Comparison of ENCODE assay signal across 33 cellular contexts in genomic region chr22:41132555-41132954, GRCh38. TPM values are rescaled to one million over a fixed set of nuclear protein-coding genes. Genes with fewer than 3 reads are reported as not detected.
DNase-seq lines count a peak whose midpoint lies in the region; ATAC-seq, FAIRE-seq and TF ChIP-seq lines count a peak whose summit lies in the region.
"Had no signal": no experiment of that assay in that cellular context is flagged by ENCODE, and none has a peak within 500 bp of the region (broad histone marks: within the 10 kb centered on the region; RNA-seq: fewer than 3 reads in every experiment).

No MANE protein-coding gene starts in this region.

- H3K36me3 ChIP-seq in GM12878 (ENCODE audit: control insufficient read depth in 2 of 2, insufficient read depth in 2 of 2, low read length in 1 of 2) (peaks cover 25 to 35% of the 10 kb centered on the region in 2 experiments), osteoblast (ENCODE audit: insufficient read depth, low read length) (peaks cover 64% of the 10 kb centered on the region)

- no peak overlapping the region for H3K4me3 ChIP-seq in GM12878
- no peak overlapping the region for H3K4me3 ChIP-seq in osteoblast (ENCODE audit: insufficient read depth, low read length)
- H3K4me3 ChIP-seq: colonic mucosa, left lung, neural progenitor cell, smooth muscle cell, thoracic aorta had no signal

- H3K36me3 Mint-ChIP-seq in activated CD8-positive, alpha-beta T cell treated with anti-CD3 and anti-CD28 coated beads for 36 hours (ENCODE audit: low read depth), result peaks cover 51% of the 10 kb centered on the region
- H3K36me3 Mint-ChIP-seq in activated CD8-positive, alpha-beta T cell treated with anti-CD3 and anti-CD28 coated beads, Interleukin-2, amount 10 ng/mL, durations not matched to agents 7 days and 5 days (ENCODE audit: low read depth), result peaks cover 68% of the 10 kb centered on the region

- H3K4me2 ChIP-seq in GM12878 (ENCODE audit: control insufficient read depth, insufficient read depth), result no peak overlapping the region
- no peak overlapping the region for H3K4me2 ChIP-seq in osteoblast (ENCODE audit: insufficient read depth, low read length)
- H3K4me2 ChIP-seq: neural progenitor cell, smooth muscle cell had no signal

- BruUV-seq in GM12878 (replicated peaks; lab: Mats Ljungman, UMichigan), result no TSS peak

- POLR2A ChIA-PET in activated CD8-positive, alpha-beta T cell treated with anti-CD3 and anti-CD28 coated beads for 36 hours (lab: Charles Lee), result interaction anchor here (0.7 to 1.6 kb wide), 2 partner anchors 49 to 153 kb away, joined by 3 to 4 read pairs; partner anchors contain the start of gene RANGAP1
- POLR2A ChIA-PET in activated CD8-positive, alpha-beta T cell treated with anti-CD3 and anti-CD28 coated beads, Interleukin-2, amount 10 ng/mL, durations not matched to agents 7 days and 5 days (lab: Charles Lee), result no interaction called here
- POLR2A ChIA-PET in GM12878 (lab: Charles Lee), result interaction anchor here (0.6 kb wide), 2 partner anchors 31 to 103 kb away, joined by 3 to 5 read pairs; no protein-coding TSS in a partner anchor

- peak overlapping the region; percentile 34 for H3K27ac Mint-ChIP-seq in activated CD8-positive, alpha-beta T cell treated with anti-CD3 and anti-CD28 coated beads for 36 hours
- H3K27ac Mint-ChIP-seq in activated CD8-positive, alpha-beta T cell treated with anti-CD3 and anti-CD28 coated beads, Interleukin-2, amount 10 ng/mL, durations not matched to agents 7 days and 5 days, result no peak overlapping the region
- H3K27ac Mint-ChIP-seq: activated T-helper 2 cell treated with anti-CD3 and anti-CD28 coated beads, Interferon-gamma antibody, Interleukin-2, Interleukin-4, amounts not matched to agents 10 μg/mL and 5 μg/mL and 100 μg/mL, durations not matched to agents 14 hours and 24 hours and 36 hours; CD4-positive, alpha-beta T cell; neural progenitor cell had no signal

- SMC1A ChIA-PET in GM12878 (lab: Charles Lee; ENCODE audit: uncharacterized antibody, unreplicated experiment), result interaction anchor here (1.0 kb wide), 1 partner anchor 209 kb away, joined by 3 read pairs; no protein-coding TSS in a partner anchor

- in situ Hi-C loops in GM12878 (cut with MboI), result no loop called here
- in situ Hi-C loops in ACHN (cut with HindIII; ENCODE audit: low pct_ligation_motif_present, low pct_unique_long_range_greater_than_20kb, low sequenced_read_pairs), result no loop called here

- RAD21 ChIA-PET in GM12878 (lab: Charles Lee; ENCODE audit: unreplicated experiment), result interaction anchor here (0.7 to 1.7 kb wide), 2 partner anchors 210 to 211 kb away, joined by 3 to 10 read pairs; no protein-coding TSS in a partner anchor

- H3K9me3 ChIP-seq in GM12878 (replicated peaks; ENCODE audit: control insufficient read depth, insufficient read depth, low read length), result no peaks in the 10 kb centered on the region
- no peaks in the 10 kb centered on the region for H3K9me3 ChIP-seq in osteoblast (ENCODE audit: low read depth, low read length)
- H3K9me3 ChIP-seq: colonic mucosa, left lung, thoracic aorta had no signal

- H2AFZ ChIP-seq in GM12878 (ENCODE audit: control insufficient read depth, low read depth, low read length) (no peak overlapping the region), osteoblast (ENCODE audit: low read length) (no peak overlapping the region)
- H2AFZ ChIP-seq: neural progenitor cell had no signal

- H3K4me3 Mint-ChIP-seq in activated CD8-positive, alpha-beta T cell treated with anti-CD3 and anti-CD28 coated beads for 36 hours, result no peak overlapping the region
- H3K4me3 Mint-ChIP-seq in activated CD8-positive, alpha-beta T cell treated with anti-CD3 and anti-CD28 coated beads, Interleukin-2, amount 10 ng/mL, durations not matched to agents 7 days and 5 days, result no peak overlapping the region
- H3K4me3 Mint-ChIP-seq: activated naive CD8-positive, alpha-beta T cell treated with anti-CD3 and anti-CD28 coated beads, Interleukin-2, amount 10 ng/mL, durations not matched to agents 7 days and 5 days; CD4-positive, alpha-beta T cell; neural progenitor cell; stimulated activated naive CD8-positive, alpha-beta T cell treated with anti-CD3 and anti-CD28 coated beads, Interleukin-15, amount 100 ng/mL, for 72 hours had no signal

- H3K4me1 ChIP-seq in GM12878 (ENCODE audit: control insufficient read depth, insufficient read depth, low read length), result no peaks in the 10 kb centered on the region
- no peaks in the 10 kb centered on the region for H3K4me1 ChIP-seq in osteoblast (ENCODE audit: insufficient read depth, low read length)
- H3K4me1 ChIP-seq: colonic mucosa, neural progenitor cell had no signal

- WGBS in GM12878 (ENCODE audit: insufficient coverage, insufficient replicate concordance, low lambda C conversion rate, missing lambda C conversion rate), result 97% methylated on average over 2 of the region's 2 CpGs

- intact Hi-C loops in activated CD8-positive, alpha-beta T cell treated with anti-CD3 and anti-CD28 coated beads for 36 hours (cut with micrococcal nuclease), result no loop called here
- intact Hi-C loops in GM12878 (cut with micrococcal nuclease; ENCODE audit: unreplicated experiment), result no loop called here

- no peak overlapping the region for H3K9ac ChIP-seq in GM12878 (ENCODE audit: control insufficient read depth, insufficient read depth, low read length)
- H3K9ac ChIP-seq: neural progenitor cell had no signal

- TF ChIP-seq RAD21 in GM12878 (IDR thresholded peaks at IDR 0.05; ENCODE audit: insufficient read depth, low read depth, low read length), result no peak

- no peak for ATAC-seq in activated CD8-positive, alpha-beta T cell treated with anti-CD3 and anti-CD28 coated beads for 36 hours
- no peak for ATAC-seq in activated CD8-positive, alpha-beta T cell treated with anti-CD3 and anti-CD28 coated beads, Interleukin-2, amount 10 ng/mL, durations not matched to agents 7 days and 5 days
- ATAC-seq in GM12878, result no peak
- ATAC-seq: HCT116; left lung; right cardiac atrium; stimulated activated naive CD8-positive, alpha-beta T cell treated with anti-CD3 and anti-CD28 coated beads, Interleukin-15, amount 100 ng/mL, for 72 hours had no signal

- DNase-seq in activated CD8-positive, alpha-beta T cell treated with anti-CD3 and anti-CD28 coated beads for 36 hours, result no peak
- no peak for DNase-seq in activated CD8-positive, alpha-beta T cell treated with anti-CD3 and anti-CD28 coated beads, Interleukin-2, amount 10 ng/mL, durations not matched to agents 7 days and 5 days
- peak; percentile 20 for DNase-seq in HS-5 (ENCODE audit: low read depth)
- DNase-seq in GM12878 (ENCODE audit: low read depth, low spot score), result no peak
- DNase-seq in osteoblast (ENCODE audit: insufficient read length, low spot score, missing footprints), result peak; percentile 69
- no peak for DNase-seq in ACHN
- DNase-seq in activated CD8-positive, alpha-beta memory T cell treated with anti-CD3 and anti-CD28 coated beads for 24 hours, result no peak
- DNase-seq in GM19238 (ENCODE audit: insufficient read length, low spot score), result no peak
- DNase-seq: activated CD4-positive, alpha-beta T cell treated with anti-CD3 and anti-CD28 coated beads, Interleukin-2, amount 50 U/mL, for 48 hours; activated CD4-positive, CD25-positive, alpha-beta regulatory T cell treated with anti-CD3 and anti-CD28 coated beads, Interleukin-2, amount 50 U/mL, for 72 hours; activated CD8-positive, alpha-beta memory T cell treated with anti-CD3 and anti-CD28 coated beads, Interleukin-2, amount 50 U/mL, for 48 hours; activated naive CD8-positive, alpha-beta T cell treated with anti-CD3 and anti-CD28 coated beads, Interleukin-2, amount 10 ng/mL, durations not matched to agents 7 days and 5 days; CD4-positive, alpha-beta T cell; colonic mucosa; DND-41; effector CD4-positive, alpha-beta T cell; left lung; mesenchymal stem cell; NCI-H1417 treated with DMSO at 0.1 percent for 48 hours; NCI-H2081; NCI-H2227 treated with DMSO at 0.1 percent for 48 hours; NCI-H526; right cardiac atrium; stimulated activated naive CD8-positive, alpha-beta T cell treated with anti-CD3 and anti-CD28 coated beads, Interleukin-15, amount 100 ng/mL, for 72 hours; T-helper 2 cell had no signal

- H3K27me3 ChIP-seq in GM12878 (replicated peaks in 1 of 2; ENCODE audit: control insufficient read depth in 2 of 2, insufficient read depth in 2 of 2, low read length in 1 of 2), result no peaks in the 10 kb centered on the region
- H3K27me3 ChIP-seq in osteoblast (ENCODE audit: insufficient read depth, low read length), result no peaks in the 10 kb centered on the region
- H3K27me3 ChIP-seq: colonic mucosa, left lung, neural progenitor cell had no signal

- peaks cover 4% of the 10 kb centered on the region for H3K4me1 Mint-ChIP-seq in activated CD8-positive, alpha-beta T cell treated with anti-CD3 and anti-CD28 coated beads for 36 hours (ENCODE audit: low read depth)
- H3K4me1 Mint-ChIP-seq in activated CD8-positive, alpha-beta T cell treated with anti-CD3 and anti-CD28 coated beads, Interleukin-2, amount 10 ng/mL, durations not matched to agents 7 days and 5 days (ENCODE audit: low read depth), result no peaks in the 10 kb centered on the region
- H3K4me1 Mint-ChIP-seq: activated naive CD8-positive, alpha-beta T cell treated with anti-CD3 and anti-CD28 coated beads, Interleukin-2, amount 10 ng/mL, durations not matched to agents 7 days and 5 days; neural progenitor cell; stimulated activated naive CD8-positive, alpha-beta T cell treated with anti-CD3 and anti-CD28 coated beads, Interleukin-15, amount 100 ng/mL, for 72 hours had no signal

- H3K79me2 ChIP-seq in GM12878 (ENCODE audit: control insufficient read depth, insufficient read depth, low read length) (peaks cover 2% of the 10 kb centered on the region; the same call in 1 of the 2 replicates), osteoblast (ENCODE audit: insufficient read depth, low read length) (peaks cover 42% of the 10 kb centered on the region)

- H3K27me3 Mint-ChIP-seq in activated CD8-positive, alpha-beta T cell treated with anti-CD3 and anti-CD28 coated beads for 36 hours, result no peaks in the 10 kb centered on the region
- H3K27me3 Mint-ChIP-seq in activated CD8-positive, alpha-beta T cell treated with anti-CD3 and anti-CD28 coated beads, Interleukin-2, amount 10 ng/mL, durations not matched to agents 7 days and 5 days (ENCODE audit: low read depth), result no peaks in the 10 kb centered on the region
- H3K27me3 Mint-ChIP-seq: activated naive CD8-positive, alpha-beta T cell treated with anti-CD3 and anti-CD28 coated beads, Interleukin-2, amount 10 ng/mL, durations not matched to agents 7 days and 5 days; CD4-positive, alpha-beta T cell; stimulated activated naive CD8-positive, alpha-beta T cell treated with anti-CD3 and anti-CD28 coated beads, Interleukin-15, amount 100 ng/mL, for 72 hours had no signal

- no peak for TF ChIP-seq POLR2A in GM12878 (IDR thresholded peaks at IDR 0.05; ENCODE audit: low read depth, low read length)

- no peaks in the 10 kb centered on the region for H4K20me1 ChIP-seq in GM12878 (ENCODE audit: control insufficient read depth, insufficient read depth)
- H4K20me1 ChIP-seq in osteoblast (ENCODE audit: insufficient read depth, low read length), result peaks cover 9% of the 10 kb centered on the region

- no peak for TF ChIP-seq CTCF in activated CD8-positive, alpha-beta T cell treated with anti-CD3 and anti-CD28 coated beads for 36 hours (IDR thresholded peaks at IDR 0.05)
- TF ChIP-seq CTCF in GM12878 (IDR thresholded peaks at IDR 0.05 in 2 of 3, conservative IDR thresholded peaks at IDR 0.05 in 1 of 3; ENCODE audit: control insufficient read depth in 2 of 3, extremely low read depth in 1 of 3, insufficient read depth in 1 of 3, low read depth in 3 of 3, low read length in 3 of 3), result no peak
- TF ChIP-seq CTCF in osteoblast (IDR thresholded peaks at IDR 0.05; ENCODE audit: extremely low read depth, low read depth, low read length), result no peak

- FAIRE-seq in GM12878 (lab: Jason Lieb, UNC), result no peak
- FAIRE-seq: D721Med, islet of Langerhans, urothelium cell line had no signal

- H3K27ac ChIP-seq in GM12878 (ENCODE audit: control insufficient read depth, insufficient read depth), result no peak overlapping the region
- H3K27ac ChIP-seq in osteoblast (ENCODE audit: low read depth, low read length), result no peak overlapping the region
- H3K27ac ChIP-seq: colonic mucosa, left lung, neural progenitor cell, thoracic aorta had no signal

- CTCF ChIA-PET in activated CD8-positive, alpha-beta T cell treated with anti-CD3 and anti-CD28 coated beads for 36 hours (lab: Charles Lee), result no interaction called here
- CTCF ChIA-PET in activated CD8-positive, alpha-beta T cell treated with anti-CD3 and anti-CD28 coated beads, Interleukin-2, amount 10 ng/mL, durations not matched to agents 7 days and 5 days (lab: Charles Lee), result interaction anchor here (1.8 kb wide), 1 partner anchor 234 kb away, joined by 4 read pairs; no protein-coding TSS in a partner anchor
- CTCF ChIA-PET in GM12878 (lab: Yijun Ruan, JAX), result interaction anchor here (1.4 to 4.0 kb wide), 2 partner anchors 36 to 210 kb away, joined by 4 to 19 read pairs; no protein-coding TSS in a partner anchor

- no peak for TF ChIP-seq EP300 in GM12878 (IDR thresholded peaks at IDR 0.05; ENCODE audit: borderline replicate concordance in 1 of 2, control insufficient read depth in 1 of 2, low read depth in 2 of 2, low read length in 2 of 2)

- no peaks in the 10 kb centered on the region for H3K9me3 Mint-ChIP-seq in activated CD8-positive, alpha-beta T cell treated with anti-CD3 and anti-CD28 coated beads for 36 hours
- H3K9me3 Mint-ChIP-seq in activated CD8-positive, alpha-beta T cell treated with anti-CD3 and anti-CD28 coated beads, Interleukin-2, amount 10 ng/mL, durations not matched to agents 7 days and 5 days (ENCODE audit: insufficient read depth), result no peaks in the 10 kb centered on the region
- H3K9me3 Mint-ChIP-seq: activated naive CD8-positive, alpha-beta T cell treated with anti-CD3 and anti-CD28 coated beads, Interleukin-2, amount 10 ng/mL, durations not matched to agents 7 days and 5 days; activated T-helper 2 cell treated with anti-CD3 and anti-CD28 coated beads, Interferon-gamma antibody, Interleukin-2, Interleukin-4, amounts not matched to agents 10 μg/mL and 5 μg/mL and 100 μg/mL, durations not matched to agents 14 hours and 24 hours and 36 hours; CD4-positive, alpha-beta T cell; neural progenitor cell; stimulated activated naive CD8-positive, alpha-beta T cell treated with anti-CD3 and anti-CD28 coated beads, Interleukin-15, amount 100 ng/mL, for 72 hours had no signal

RNA-seq across cellular contexts. Expression of gene EP300, which starts 40.2 kb away (rescaled TPM):
- total RNA-seq in activated CD8-positive, alpha-beta T cell treated with anti-CD3 and anti-CD28 coated beads for 36 hours, result 10 to 100 TPM; 39.6 to 39.7 TPM
- 10 to 100 TPM; 59.2 to 65.2 TPM for total RNA-seq in activated CD8-positive, alpha-beta T cell treated with anti-CD3 and anti-CD28 coated beads, Interleukin-2, amount 10 ng/mL, durations not matched to agents 7 days and 5 days
- total RNA-seq in GM12878 (2013; cell fraction: nucleolus; rRNA removed), result 306 and 349 TPM in 2 replicates
- 19.6 and 25.3 TPM in 2 replicates for total RNA-seq in GM12878 (2014; rRNA removed)
- 18.2 and 19.0 TPM in 2 replicates for total RNA-seq in GM12878 (2014; rRNA removed; fragmentation: Illumina TruSeq; extraction: Trizol)
- 46.8 and 48.5 TPM in 2 replicates for total RNA-seq in GM12878 (2021)
- polyA plus RNA-seq in GM12878 (2011; ENCODE audit: low read depth), result 25.8 TPM
- 9.6 and 14.0 TPM in 2 replicates for polyA plus RNA-seq in GM12878 (2011; rRNA removed)
- polyA plus RNA-seq in GM12878 (2011; cell fraction: cytosol; rRNA removed), result 14.3 and 23.6 TPM in 2 replicates
- 37.0 and 54.4 TPM in 2 replicates for polyA plus RNA-seq in GM12878 (2011; cell fraction: nucleus; rRNA removed)
- 25.2 and 26.1 TPM in 2 replicates for polyA plus RNA-seq in GM12878 (2012)
- 38.8 and 55.7 TPM in 2 replicates for polyA plus RNA-seq in GM12878 (2014; fragmentation: Illumina TruSeq; extraction: Trizol)
- polyA plus RNA-seq in GM12878 (2014; fragmentation: Nextera tagmentation; extraction: Ambion mirVana), result 10 to 100 TPM in 1 of 2 experiments, 1 to 10 TPM in 1; 5.5 to 11.6 TPM
- polyA plus RNA-seq in GM12878 (2014; rRNA removed), result 23.0 and 23.2 TPM in 2 replicates
- 10 to 100 TPM; 24.0 to 25.2 TPM for polyA plus RNA-seq in GM12878 (2016; fragmentation: Nextera tagmentation; extraction: Ambion mirVana)
- polyA minus RNA-seq in GM12878 (2011; rRNA and poly(A)+ RNA removed), result 65.7 and 111 TPM in 2 replicates
- 26.5 and 45.7 TPM in 2 replicates for polyA minus RNA-seq in GM12878 (2011; cell fraction: cytosol; rRNA and poly(A)+ RNA removed)
- polyA minus RNA-seq in GM12878 (2011; cell fraction: nucleus; rRNA and poly(A)+ RNA removed), result 52.8 and 84.3 TPM in 2 replicates
- 67.7 and 71.0 TPM in 2 replicates for total RNA-seq in osteoblast

Comparison
In these comparisons a context has a peak if more than half of its experiments do, and no peak if none do; other contexts are left out.
1. DNase-seq: peak in HS-5 (single experiment) and osteoblast (single experiment); none in activated CD8-positive, alpha-beta T cell treated with anti-CD3 and anti-CD28 coated beads for 36 hours (single experiment), activated CD8-positive, alpha-beta T cell treated with anti-CD3 and anti-CD28 coated beads, Interleukin-2, amount 10 ng/mL, durations not matched to agents 7 days and 5 days (single experiment), GM12878 (single experiment), ACHN (single experiment), activated CD8-positive, alpha-beta memory T cell treated with anti-CD3 and anti-CD28 coated beads for 24 hours (single experiment) and GM19238 (single experiment).